Comparison of ENCODE assay signal across 17 cellular contexts in the genomic region with DNA sequence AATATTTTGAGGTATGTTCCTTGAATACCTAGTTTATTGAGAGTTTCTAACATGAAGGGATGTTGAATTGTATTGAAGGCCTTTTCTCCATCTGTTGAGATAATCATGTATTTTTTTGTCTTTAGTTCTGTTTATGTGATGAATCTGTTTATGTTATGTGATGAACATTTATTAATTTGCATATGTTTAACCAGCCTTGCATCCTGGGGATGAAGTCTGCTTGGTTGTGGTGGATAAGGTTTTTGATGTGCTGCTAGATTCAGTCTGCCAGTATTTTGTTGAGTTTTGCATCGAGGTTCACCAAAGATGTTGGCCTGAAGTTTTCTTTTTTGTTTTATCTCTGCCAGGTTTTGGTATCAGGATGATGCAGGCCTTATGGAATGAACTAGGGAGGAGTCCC.
DNase-seq lines count a peak whose midpoint lies in the region; ATAC-seq lines count a peak whose summit lies in the region.
"Had no signal": no experiment of that assay in that cellular context is flagged by ENCODE, and none has a peak within 500 bp of the region (broad histone marks: within the 10 kb centered on the region; RNA-seq: fewer than 3 reads in every experiment).

No MANE protein-coding gene starts in this region.

- H3K4me3 Mint-ChIP-seq in activated naive CD4-positive, alpha-beta T cell treated with anti-CD3 and anti-CD28 coated beads, Interleukin-2, amount 50 U/mL, for 24 hours = peak overlapping the region; percentile 1
- peak overlapping the region; percentile 2 to 16 for H3K4me3 Mint-ChIP-seq in effector memory CD8-positive, alpha-beta T cell
- H3K4me3 Mint-ChIP-seq in stimulated activated naive B cell treated with anti-CD40 and anti-IgM and Interleukin-4, amounts not matched to agents 10 μg/mL and 1 μg/mL and 100 μg/mL, for 72 hours = peak overlapping the region in 1 of 2 donors; percentile 11

- H3K36me3 Mint-ChIP-seq in activated naive CD4-positive, alpha-beta T cell treated with anti-CD3 and anti-CD28 coated beads, Interleukin-2, amount 50 U/mL, for 24 hours = peaks cover 29% of the 10 kb centered on the region
- H3K36me3 Mint-ChIP-seq in effector memory CD8-positive, alpha-beta T cell (ENCODE audit: insufficient read depth) = peaks cover 6% of the 10 kb centered on the region
- peaks cover 45 to 68% of the 10 kb centered on the region in 2 donors for H3K36me3 Mint-ChIP-seq in stimulated activated naive B cell treated with anti-CD40 and anti-IgM and Interleukin-4, amounts not matched to agents 10 μg/mL and 1 μg/mL and 100 μg/mL, for 72 hours

- H3K4me1 Mint-ChIP-seq in activated naive CD4-positive, alpha-beta T cell treated with anti-CD3 and anti-CD28 coated beads, Interleukin-2, amount 50 U/mL, for 24 hours = peaks cover 95% of the 10 kb centered on the region
- peaks cover 73 to 96% of the 10 kb centered on the region in 2 donors for H3K4me1 Mint-ChIP-seq in effector memory CD8-positive, alpha-beta T cell (ENCODE audit: low read depth in 2 of 2)
- H3K4me1 Mint-ChIP-seq in stimulated activated naive B cell treated with anti-CD40 and anti-IgM and Interleukin-4, amounts not matched to agents 10 μg/mL and 1 μg/mL and 100 μg/mL, for 72 hours = peaks cover 75 to 94% of the 10 kb centered on the region in 2 donors

- ATAC-seq in effector memory CD8-positive, alpha-beta T cell (replicated peaks) = no peak
- peak; percentile 42 to 44 for ATAC-seq in stimulated activated naive B cell treated with anti-CD40 and anti-IgM and Interleukin-4, amounts not matched to agents 10 μg/mL and 1 μg/mL and 100 μg/mL, for 72 hours (replicated peaks)
- ATAC-seq: GM12878, HCT116 had no signal

- H3K27me3 Mint-ChIP-seq in activated naive CD4-positive, alpha-beta T cell treated with anti-CD3 and anti-CD28 coated beads, Interleukin-2, amount 50 U/mL, for 24 hours = no peaks in the 10 kb centered on the region
- H3K27me3 Mint-ChIP-seq in effector memory CD8-positive, alpha-beta T cell = no peaks in the 10 kb centered on the region
- H3K27me3 Mint-ChIP-seq in stimulated activated naive B cell treated with anti-CD40 and anti-IgM and Interleukin-4, amounts not matched to agents 10 μg/mL and 1 μg/mL and 100 μg/mL, for 72 hours = no peaks in the 10 kb centered on the region

- H3K27ac Mint-ChIP-seq in activated naive CD4-positive, alpha-beta T cell treated with anti-CD3 and anti-CD28 coated beads, Interleukin-2, amount 50 U/mL, for 24 hours = peak overlapping the region; percentile 6
- peak overlapping the region in 1 of 2 donors; percentile 87 for H3K27ac Mint-ChIP-seq in effector memory CD8-positive, alpha-beta T cell
- peak overlapping the region; percentile 14 for H3K27ac Mint-ChIP-seq in stimulated activated naive B cell treated with anti-CD40 and anti-IgM and Interleukin-4, amounts not matched to agents 10 μg/mL and 1 μg/mL and 100 μg/mL, for 72 hours

- no peaks in the 10 kb centered on the region for H3K9me3 Mint-ChIP-seq in activated naive CD4-positive, alpha-beta T cell treated with anti-CD3 and anti-CD28 coated beads, Interleukin-2, amount 50 U/mL, for 24 hours
- no peaks in the 10 kb centered on the region for H3K9me3 Mint-ChIP-seq in effector memory CD8-positive, alpha-beta T cell
- H3K9me3 Mint-ChIP-seq in stimulated activated naive B cell treated with anti-CD40 and anti-IgM and Interleukin-4, amounts not matched to agents 10 μg/mL and 1 μg/mL and 100 μg/mL, for 72 hours = peaks cover 7 to 12% of the 10 kb centered on the region in 2 donors

- DNase-seq in activated naive CD4-positive, alpha-beta T cell treated with anti-CD3 and anti-CD28 coated beads, Interleukin-2, amount 50 U/mL, for 16 hours = no peak
- DNase-seq in NCI-H226 (peak; percentile 58), NCI-H2227 treated with DMSO at 0.1 percent for 48 hours (lab: John Stamatoyannopoulos, UW) (no peak), SW 1271 (lab: John Stamatoyannopoulos, UW) (no peak), ecto neural progenitor cell (ENCODE audit: low spot score) (no peak)
- no peak for DNase-seq in effector memory CD8-positive, alpha-beta T cell
- no peak for DNase-seq in stimulated activated naive B cell treated with anti-CD40 and anti-IgM and Interleukin-4, amounts not matched to agents 10 μg/mL and 1 μg/mL and 100 μg/mL, for 72 hours
- DNase-seq: C1 segment of cervical spinal cord, DMS53, IMR-90, NCI-H1048, NCI-H146, NCI-H2081 treated with DMSO at 0.1 percent for 48 hours, NCI-H69 had no signal
